ENCODE assay signal across 1 cellular context in genomic region chr4:54403700-54404453, GRCh38.
TF ChIP-seq lines count a peak whose summit lies in the region.

No MANE protein-coding gene starts in this region.

TF ChIP-seq in K562, 482 proteins besides CTCF, POLR2A, EP300 and RAD21 (continued from another document):
- peak; percentile 94 for TF ChIP-seq TOE1 (IDR thresholded peaks at IDR 0.05; ENCODE audit: borderline replicate concordance)
- no peak for TF ChIP-seq TOE1 (CRISPR knock-in tag; IDR thresholded peaks at IDR 0.05; ENCODE audit: borderline replicate concordance, low read depth)
- TF ChIP-seq ATF3 (IDR thresholded peaks at IDR 0.05), result peak; percentile 51; the same call in 1 of the 2 replicates
- TF ChIP-seq ATF3 (CRISPR knock-in tag; conservative IDR thresholded peaks at IDR 0.05), result no peak
- TF ChIP-seq ZNF75A (CRISPR knock-in tag; IDR thresholded peaks at IDR 0.05), result no peak
- no peak for TF ChIP-seq ZNF444 (CRISPR knock-in tag; IDR thresholded peaks at IDR 0.05)
- TF ChIP-seq USF1 (CRISPR knock-in tag; IDR thresholded peaks at IDR 0.05), result peak; percentile 32; the same call in 1 of the 2 replicates
- no peak for TF ChIP-seq FOXM1 (IDR thresholded peaks at IDR 0.05; ENCODE audit: low read depth)
- no peak for TF ChIP-seq FOXM1 (CRISPR knock-in tag; IDR thresholded peaks at IDR 0.05; ENCODE audit: low read depth)
- no peak for TF ChIP-seq TAF1 (IDR thresholded peaks at IDR 0.05; ENCODE audit: control insufficient read depth, extremely low read depth, insufficient read depth, low read length, severe bottlenecking)
- no peak for TF ChIP-seq ETS2 (tag; IDR thresholded peaks at IDR 0.05; ENCODE audit: borderline replicate concordance, poor library complexity, severe bottlenecking)
- no peak for TF ChIP-seq BMI1 (IDR thresholded peaks at IDR 0.05; ENCODE audit: low read length)
- no peak for TF ChIP-seq RFX7 (CRISPR knock-in tag; IDR thresholded peaks at IDR 0.05)
- TF ChIP-seq HMG20A (CRISPR knock-in tag; conservative IDR thresholded peaks at IDR 0.05), result no peak
- peak; percentile 78 for TF ChIP-seq CBFA2T2 (conservative IDR thresholded peaks at IDR 0.05)
- no peak for TF ChIP-seq ETV6 (IDR thresholded peaks at IDR 0.05; ENCODE audit: borderline replicate concordance in 1 of 2, low read depth in 2 of 2, low read length in 1 of 2)
- TF ChIP-seq ETV6 (CRISPR knock-in tag; IDR thresholded peaks at IDR 0.05; ENCODE audit: borderline replicate concordance), result no peak
- peak; percentile 90 for TF ChIP-seq BCOR (IDR thresholded peaks at IDR 0.05)
- TF ChIP-seq ZNF121 (CRISPR knock-in tag; conservative IDR thresholded peaks at IDR 0.05), result no peak
- TF ChIP-seq SMAD3 (CRISPR knock-in tag; conservative IDR thresholded peaks at IDR 0.05), result no peak
- TF ChIP-seq TFE3 (CRISPR knock-in tag; IDR thresholded peaks at IDR 0.05), result peak; percentile 95
- TF ChIP-seq USF2 (CRISPR knock-in tag; IDR thresholded peaks at IDR 0.05), result peak; percentile 53
- peak; percentile 67; the same call in 1 of the 2 replicates for TF ChIP-seq SMARCA5 (IDR thresholded peaks at IDR 0.05)
- no peak for TF ChIP-seq BDP1 (IDR thresholded peaks at IDR 0.05; ENCODE audit: insufficient read depth, insufficient read length)
- no peak for TF ChIP-seq NEUROD1 (IDR thresholded peaks at IDR 0.05; ENCODE audit: borderline replicate concordance, low read depth, low read length, partially characterized antibody)
- TF ChIP-seq ZBED1 (IDR thresholded peaks at IDR 0.05), result no peak
- TF ChIP-seq ZNF280A (IDR thresholded peaks at IDR 0.05; ENCODE audit: low read depth, partially characterized antibody), result no peak
- no peak for TF ChIP-seq KLF1 (tag; IDR thresholded peaks at IDR 0.05)
- TF ChIP-seq CBX8 (IDR thresholded peaks at IDR 0.05; ENCODE audit: borderline replicate concordance, extremely low read depth, low read depth, low read length, poor library complexity, severe bottlenecking), result no peak
- peak; percentile 91 for TF ChIP-seq NFYB (IDR thresholded peaks at IDR 0.05; ENCODE audit: extremely low read depth, insufficient read length)
- peak in 1 of 2 experiments; percentile 74; a peak in 3 of 4 replicates for TF ChIP-seq KDM1A (IDR thresholded peaks at IDR 0.05)
- no peak for TF ChIP-seq ZFP91 (CRISPR knock-in tag; IDR thresholded peaks at IDR 0.05)
- peak; percentile 99 for TF ChIP-seq ADNP (tag; IDR thresholded peaks at IDR 0.05)
- peak; percentile 97 for TF ChIP-seq RAD51 (IDR thresholded peaks at IDR 0.05; ENCODE audit: borderline replicate concordance, low read depth)
- peak; percentile 78 for TF ChIP-seq RBM25 (IDR thresholded peaks at IDR 0.05; ENCODE audit: low read depth, low read length, severe bottlenecking)
- TF ChIP-seq ZBTB5 (IDR thresholded peaks at IDR 0.05), result no peak
TF ChIP-seq in K562: peak in this region for 17.
